11 cellular contexts compared by ENCODE assay signal in genomic region chr11:57071829-57072228, GRCh38.
DNase-seq lines count a peak whose midpoint lies in the region; ATAC-seq and TF ChIP-seq lines count a peak whose summit lies in the region.
"Had no signal": no experiment of that assay in that cellular context is flagged by ENCODE, and none has a peak within 500 bp of the region (broad histone marks: within the 10 kb centered on the region; RNA-seq: fewer than 3 reads in every experiment).

No MANE protein-coding gene starts in this region.

- no peak for TF ChIP-seq POLR2A in sigmoid colon (IDR thresholded peaks at IDR 0.05)

- peak overlapping the region; percentile 15 to 38 (median 25) for H3K27ac ChIP-seq in sigmoid colon
- no peak overlapping the region for H3K27ac ChIP-seq in psoas muscle
- H3K27ac ChIP-seq: KMS-11 had no signal

- no peak for TF ChIP-seq EP300 in sigmoid colon (IDR thresholded peaks at IDR 0.05)

- TF ChIP-seq CTCF in sigmoid colon (IDR thresholded peaks at IDR 0.05) (no peak), psoas muscle (IDR thresholded peaks at IDR 0.05) (no peak)

- H3K9me3 ChIP-seq in MG63 (no peaks in the 10 kb centered on the region), sigmoid colon (no peaks in the 10 kb centered on the region), psoas muscle (no peaks in the 10 kb centered on the region)

- no peak for ATAC-seq in HG02938 (IDR thresholded peaks at IDR 0.05; ENCODE audit: unreplicated experiment)
- no peak for ATAC-seq in psoas muscle
- no peak for ATAC-seq in HG03439 (IDR thresholded peaks at IDR 0.05; ENCODE audit: unreplicated experiment)

- intact Hi-C loops in sigmoid colon (cut with DNase I) (no loop called here), psoas muscle (cut with DNase I) (no loop called here)

- H3K4me3 ChIP-seq in MG63 (no peak overlapping the region), sigmoid colon (no peak overlapping the region), psoas muscle (no peak overlapping the region)
- H3K4me3 ChIP-seq: tibial nerve had no signal

- H3K4me1 ChIP-seq in sigmoid colon = peaks cover 0 to 14% (median 9%) of the 10 kb centered on the region in 4 donors
- H3K4me1 ChIP-seq in psoas muscle = no peaks in the 10 kb centered on the region

- DNase-seq in AG20443 (ENCODE audit: low spot score) = peak; percentile 41
- peak; percentile 3 for DNase-seq in MG63
- DNase-seq in fibroblast of gingiva (ENCODE audit: low read depth) = peak; percentile 75
- no peak for DNase-seq in sigmoid colon
- no peak for DNase-seq in psoas muscle
- no peak for DNase-seq in midbrain (lab: John Stamatoyannopoulos, UW)
- DNase-seq: CD8-positive, alpha-beta memory T cell had no signal

- H3K36me3 ChIP-seq in MG63 = no peaks in the 10 kb centered on the region
- H3K36me3 ChIP-seq in sigmoid colon = no peaks in the 10 kb centered on the region
- H3K36me3 ChIP-seq in psoas muscle (ENCODE audit: insufficient read depth in 1 of 2, low read depth in 1 of 2) = no peaks in the 10 kb centered on the region
- H3K36me3 ChIP-seq: tibial nerve had no signal

- H3K27me3 ChIP-seq in MG63 (no peaks in the 10 kb centered on the region), sigmoid colon (no peaks in the 10 kb centered on the region), psoas muscle (ENCODE audit: insufficient read depth in 3 of 3, low read length in 2 of 3) (no peaks in the 10 kb centered on the region)
- H3K27me3 ChIP-seq: tibial nerve had no signal

Comparison
In these comparisons a context has a peak if more than half of its experiments do, and no peak if none do; other contexts are left out.
1. DNase-seq: peak in AG20443 (single experiment), MG63 (single experiment) and fibroblast of gingiva (single experiment); none in sigmoid colon (single experiment), psoas muscle (0 of 2) and midbrain (single experiment).